8 cellular contexts compared by ENCODE assay signal in genomic region chr16:89410322-89410721, GRCh38.
DNase-seq lines count a peak whose midpoint lies in the region; ATAC-seq, FAIRE-seq and TF ChIP-seq lines count a peak whose summit lies in the region.
"Had no signal": no experiment of that assay in that cellular context is flagged by ENCODE, and none has a peak within 500 bp of the region (broad histone marks: within the 10 kb centered on the region; RNA-seq: fewer than 3 reads in every experiment).

No MANE protein-coding gene starts in this region.

- intact Hi-C loops in CD4-positive, alpha-beta memory T cell (cut with micrococcal nuclease), result no loop called here
- intact Hi-C loops in psoas muscle (cut with DNase I), result no loop called here

- peak overlapping the region; percentile 45 for H3K27ac ChIP-seq in CD4-positive, alpha-beta memory T cell (ENCODE audit: low read depth, low read length)
- H3K27ac ChIP-seq in RWPE1 (peak overlapping the region; percentile 83), psoas muscle (peak overlapping the region; percentile 83)

- no peaks in the 10 kb centered on the region for H3K27me3 Mint-ChIP-seq in CD4-positive, alpha-beta memory T cell
- H3K27me3 Mint-ChIP-seq in endothelial cell (ENCODE audit: unreplicated experiment), result peaks cover 21% of the 10 kb centered on the region

- H3K4me1 ChIP-seq in CD4-positive, alpha-beta memory T cell (ENCODE audit: insufficient read depth, low read length), result peaks cover 97% of the 10 kb centered on the region
- H3K4me1 ChIP-seq in psoas muscle, result peaks cover 89% of the 10 kb centered on the region

- H3K4me1 Mint-ChIP-seq in CD4-positive, alpha-beta memory T cell, result peaks cover 57 to 93% (median 80%) of the 10 kb centered on the region in 4 donors
- peaks cover 71% of the 10 kb centered on the region for H3K4me1 Mint-ChIP-seq in endothelial cell (ENCODE audit: unreplicated experiment)

- POLR2A ChIA-PET in CD4-positive, alpha-beta memory T cell (lab: Charles Lee; ENCODE audit: partially characterized antibody), result interaction anchor here (1.0 to 4.0 kb wide), 6 partner anchors 10 to 95 kb away, joined by 3 to 31 read pairs (median 10); partner anchors contain the start of gene ANKRD11
- POLR2A ChIA-PET in RWPE1 (lab: Yijun Ruan, JAX; ENCODE audit: low non-redundant PET), result no interaction called here

- H3K27me3 ChIP-seq in CD4-positive, alpha-beta memory T cell (ENCODE audit: insufficient read depth, low read length), result no peaks in the 10 kb centered on the region
- no peaks in the 10 kb centered on the region for H3K27me3 ChIP-seq in psoas muscle (ENCODE audit: insufficient read depth in 3 of 3, low read length in 2 of 3)

- TF ChIP-seq CTCF in RWPE1 (conservative IDR thresholded peaks at IDR 0.05; ENCODE audit: low read depth) (no peak), endothelial cell (IDR thresholded peaks at IDR 0.05; ENCODE audit: unreplicated experiment) (no peak), psoas muscle (IDR thresholded peaks at IDR 0.05) (no peak)

- H3K36me3 ChIP-seq in CD4-positive, alpha-beta memory T cell (ENCODE audit: insufficient read depth, low read length), result no peaks in the 10 kb centered on the region
- no peaks in the 10 kb centered on the region for H3K36me3 ChIP-seq in psoas muscle (ENCODE audit: insufficient read depth in 1 of 2, low read depth in 1 of 2)

- peak overlapping the region in 6 of 8 donors; percentile 36 to 84 (median 56) for H3K4me3 Mint-ChIP-seq in CD4-positive, alpha-beta memory T cell
- H3K4me3 Mint-ChIP-seq in endothelial cell (ENCODE audit: unreplicated experiment), result no peak overlapping the region

- ATAC-seq in psoas muscle (no peak), HG02870 (IDR thresholded peaks at IDR 0.05; ENCODE audit: unreplicated experiment) (no peak), GM21360 (IDR thresholded peaks at IDR 0.05; ENCODE audit: unreplicated experiment) (no peak)

- TF ChIP-seq POLR2A in GM12891 (IDR thresholded peaks at IDR 0.05; ENCODE audit: low read depth, low read length), result no peak

- peaks cover 0 to 17% of the 10 kb centered on the region in 2 donors for H3K36me3 Mint-ChIP-seq in CD4-positive, alpha-beta memory T cell
- H3K36me3 Mint-ChIP-seq in endothelial cell (ENCODE audit: low read depth, unreplicated experiment), result no peaks in the 10 kb centered on the region

- H3K9me3 ChIP-seq in CD4-positive, alpha-beta memory T cell (ENCODE audit: control insufficient read depth in 1 of 2, low read length in 2 of 2), result no peaks in the 10 kb centered on the region
- H3K9me3 ChIP-seq in psoas muscle, result no peaks in the 10 kb centered on the region

- peak overlapping the region; percentile 85 to 95 (median 93) for H3K27ac Mint-ChIP-seq in CD4-positive, alpha-beta memory T cell
- H3K27ac Mint-ChIP-seq in endothelial cell (ENCODE audit: unreplicated experiment), result peak overlapping the region; percentile 87

- no peak for DNase-seq in CD4-positive, alpha-beta memory T cell
- DNase-seq in RWPE1 (ENCODE audit: low spot score) (no peak), endothelial cell (ENCODE audit: low spot score) (no peak), psoas muscle (no peak), GM12891 (ENCODE audit: insufficient read length, low spot score) (no peak)
- DNase-seq: activated effector memory CD4-positive, alpha-beta T cell treated with anti-CD3 and anti-CD28 coated beads, Interleukin-2, amount 50 U/mL, for 16 hours had no signal

- peak overlapping the region in 1 of 2 donors; percentile 17 for H3K4me3 ChIP-seq in CD4-positive, alpha-beta memory T cell (ENCODE audit: low read length in 2 of 2)
- no peak overlapping the region for H3K4me3 ChIP-seq in psoas muscle

- H3K9me3 Mint-ChIP-seq in CD4-positive, alpha-beta memory T cell, result no peaks in the 10 kb centered on the region
- H3K9me3 Mint-ChIP-seq in endothelial cell (ENCODE audit: unreplicated experiment), result no peaks in the 10 kb centered on the region

- FAIRE-seq in GM12891 (lab: Jason Lieb, UNC), result no peak

- CTCF ChIA-PET in CD4-positive, alpha-beta memory T cell (lab: Charles Lee; ENCODE audit: partially characterized antibody), result interaction anchor here (1.1 to 1.4 kb wide), 4 partner anchors 61 to 94 kb away, joined by 3 read pairs; no protein-coding TSS in a partner anchor
- CTCF ChIA-PET in RWPE1 (lab: Yijun Ruan, JAX), result interaction anchor here (0.5 to 0.9 kb wide), 2 partner anchors 42 to 99 kb away, joined by 3 to 4 read pairs; no protein-coding TSS in a partner anchor

- WGBS in psoas muscle, 3 donors, result 24 to 32% (median 25%) methylated on average over 6 of the region's 6 CpGs

TF ChIP-seq in GM12891, 5 proteins besides CTCF, POLR2A, EP300 and RAD21:
- no peak for TF ChIP-seq TAF1 (IDR thresholded peaks at IDR 0.05; ENCODE audit: low read depth, low read length)
- no peak for TF ChIP-seq SPI1 (IDR thresholded peaks at IDR 0.05; ENCODE audit: low read depth, low read length)
- TF ChIP-seq POU2F2 (IDR thresholded peaks at IDR 0.05; ENCODE audit: low read depth, low read length), result no peak
- TF ChIP-seq POLR2AphosphoS5 (IDR thresholded peaks at IDR 0.05; ENCODE audit: low read depth, low read length), result no peak
- no peak for TF ChIP-seq PAX5 (IDR thresholded peaks at IDR 0.05; ENCODE audit: insufficient read depth, low read length, severe bottlenecking)
TF ChIP-seq in GM12891: peak in this region for 0.
